In the genomic region with DNA sequence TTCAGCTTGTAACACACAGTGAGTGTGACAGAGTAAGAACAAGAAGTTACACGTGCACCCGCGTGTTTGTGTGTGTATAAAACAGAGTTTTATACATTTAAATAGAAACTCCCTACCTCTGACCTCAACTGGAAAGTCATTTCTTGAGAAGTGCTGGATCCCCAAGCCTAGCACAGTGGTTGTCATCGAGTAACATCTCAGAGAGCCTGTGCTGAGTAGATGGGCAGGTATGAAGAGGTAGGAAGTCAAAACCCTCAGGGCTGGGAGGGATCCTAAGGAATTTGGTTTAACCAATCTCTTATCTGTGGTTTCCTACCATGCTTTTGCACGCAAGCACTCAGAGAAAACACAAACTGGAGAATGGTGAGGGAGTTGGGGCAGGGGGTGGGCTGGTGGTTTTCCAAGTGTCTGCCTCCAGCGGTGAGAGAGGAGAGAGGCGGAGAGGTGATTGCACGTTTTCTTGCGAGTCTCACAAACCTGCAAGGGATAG, we compare ENCODE assay signal across 1 cellular context.
TF ChIP-seq lines count a peak whose summit lies in the region.

No MANE protein-coding gene starts in this region.

TF ChIP-seq in H1, 55 proteins besides CTCF, POLR2A, EP300 and RAD21:
- TF ChIP-seq CHD2 (IDR thresholded peaks at IDR 0.05; ENCODE audit: low read length), result no peak
